ENCODE assay signal across 8 cellular contexts in the genomic region with DNA sequence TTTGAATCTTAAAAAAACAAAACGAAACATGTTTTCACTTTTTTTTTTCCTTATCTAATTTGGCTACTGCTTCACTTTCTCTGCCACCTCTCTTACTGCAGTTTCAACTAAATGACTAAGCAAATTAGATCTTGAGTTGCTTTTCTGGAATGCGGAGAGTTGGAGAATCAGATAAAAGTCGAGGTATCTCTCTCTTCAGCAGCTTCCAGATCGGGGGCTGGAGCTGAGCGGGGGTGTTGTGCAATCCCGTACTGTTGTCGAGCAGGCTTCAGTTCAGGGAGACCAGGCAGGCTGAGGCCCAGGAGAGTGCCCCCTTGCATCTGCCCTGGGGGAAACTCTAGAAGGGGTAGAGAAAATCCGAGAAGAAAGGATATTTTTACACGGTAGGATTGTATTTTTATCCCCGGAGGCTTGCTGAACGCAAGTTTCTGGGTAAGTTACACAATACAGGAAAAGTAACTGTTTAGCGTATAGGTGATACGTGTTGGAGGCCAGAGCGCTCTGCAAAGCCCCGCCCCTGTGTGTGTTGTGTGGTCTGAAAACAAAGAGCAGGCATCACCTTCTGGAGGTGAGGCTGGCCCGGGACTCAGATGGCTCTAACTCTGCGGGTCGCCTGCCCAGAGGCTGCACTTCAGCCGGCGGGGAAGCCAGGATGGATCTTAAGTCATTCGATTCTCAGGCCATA.
DNase-seq lines count a peak whose midpoint lies in the region.

No MANE protein-coding gene starts in this region.

- H3K27ac ChIP-seq in BLaER1 = peak overlapping the region; percentile 52
- no peak overlapping the region for H3K27ac ChIP-seq in iPS-18a (ENCODE audit: low read length)

- H3K4me2 ChIP-seq in BLaER1 = peak overlapping the region; percentile 77

- H3K27me3 ChIP-seq in BLaER1 (no peaks in the 10 kb centered on the region), iPS-18a (ENCODE audit: control insufficient read depth, insufficient read depth, low read length) (no peaks in the 10 kb centered on the region)

- no peaks in the 10 kb centered on the region for H3K9me3 ChIP-seq in BLaER1
- H3K9me3 ChIP-seq in iPS-18a (ENCODE audit: control insufficient read depth, low read depth, low read length) = no peaks in the 10 kb centered on the region

- H3K4me1 ChIP-seq in BLaER1 = peaks cover 44% of the 10 kb centered on the region
- H3K4me1 ChIP-seq in iPS-18a (ENCODE audit: control insufficient read depth, low read depth, low read length) = peaks cover 10% of the 10 kb centered on the region

- H3K36me3 ChIP-seq in BLaER1 (no peaks in the 10 kb centered on the region), iPS-18a (ENCODE audit: control insufficient read depth, low read depth, low read length) (no peaks in the 10 kb centered on the region)

- H3K9ac ChIP-seq in BLaER1 (no peak overlapping the region; the same call in 1 of the 2 replicates), iPS-18a (ENCODE audit: low read length) (peak overlapping the region; percentile 33)

- peak; percentile 27 for DNase-seq in NCI-H460 (ENCODE audit: extremely low read depth, low read depth)
- DNase-seq in activated naive CD4-positive, alpha-beta T cell (lab: John Stamatoyannopoulos, UW) = peak in 3 of 4 experiments; percentile 7 to 32 (median 28)
- DNase-seq in stimulated activated CD4-positive, alpha-beta T cell treated with anti-CD3 and anti-CD28 coated beads, Interleukin-2, amount 100 ng/mL, for 4 hours (ENCODE audit: low read depth) = peak; percentile 53
- DNase-seq in Ammon's horn (ENCODE audit: low spot score) = no peak
- no peak for DNase-seq in NCI-H1930 (lab: John Stamatoyannopoulos, UW)
- DNase-seq in NCI-H1694 (lab: John Stamatoyannopoulos, UW) = no peak

- H3K4me3 ChIP-seq in BLaER1 (no peak overlapping the region), iPS-18a (ENCODE audit: low read length) (peak overlapping the region; percentile 35)

- no peaks in the 10 kb centered on the region for H4K20me1 ChIP-seq in BLaER1

Comparison
In these comparisons a context has a peak if more than half of its experiments do, and no peak if none do; other contexts are left out.
1. DNase-seq: peak in NCI-H460 (single experiment), activated naive CD4-positive, alpha-beta T cell (3 of 4) and stimulated activated CD4-positive, alpha-beta T cell treated with anti-CD3 and anti-CD28 coated beads, Interleukin-2, amount 100 ng/mL, for 4 hours (single experiment); none in Ammon's horn (single experiment), NCI-H1930 (0 of 2) and NCI-H1694 (single experiment).